ENCODE assay signal across 22 cellular contexts in the genomic region with DNA sequence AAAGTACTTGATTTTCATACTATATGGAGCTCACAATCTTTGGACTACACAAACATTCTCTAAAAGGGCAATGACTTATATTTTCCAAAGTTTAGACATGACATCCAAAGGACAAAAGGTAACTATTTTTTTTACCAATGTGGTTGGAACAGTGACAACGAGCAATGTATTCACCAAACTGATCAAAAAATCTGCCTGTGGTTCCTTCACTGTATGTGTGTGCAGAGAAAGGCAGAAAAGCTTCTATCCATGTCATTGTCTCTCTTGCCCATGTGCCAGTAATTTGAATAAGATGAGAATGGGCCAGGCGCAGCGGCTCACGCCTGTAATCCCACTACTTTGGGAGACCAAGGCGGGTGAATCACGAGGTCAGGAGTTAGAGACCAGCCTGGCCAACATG. TPM values are rescaled to one million over a fixed set of nuclear protein-coding genes. Genes with fewer than 3 reads are reported as not detected.
A peak's percentile ranks its signal among the peaks of the same experiment; 100 is the strongest.
DNase-seq lines count a peak whose midpoint lies in the region; ATAC-seq, FAIRE-seq and TF ChIP-seq lines count a peak whose summit lies in the region.
"Had no signal": no experiment of that assay in that cellular context is flagged by ENCODE, and none has a peak within 500 bp of the region (broad histone marks: within the 10 kb centered on the region; RNA-seq: fewer than 3 reads in every experiment).

No MANE protein-coding gene starts in this region.

- intact Hi-C loops in activated CD4-positive, alpha-beta memory T cell treated with anti-CD3 and anti-CD28 coated beads for 36 hours (cut with micrococcal nuclease): loop anchor here (5.0 kb wide), 1 partner anchor 177 kb away; no protein-coding TSS in a partner anchor
- intact Hi-C loops in K562 (cut with micrococcal nuclease): no loop called here

- H3K36me3 Mint-ChIP-seq in activated CD4-positive, alpha-beta memory T cell treated with anti-CD3 and anti-CD28 coated beads for 36 hours: peaks cover 21% of the 10 kb centered on the region
- peaks cover 26% of the 10 kb centered on the region for H3K36me3 Mint-ChIP-seq in activated CD4-positive, alpha-beta memory T cell treated with anti-CD3 and anti-CD28 coated beads, Interleukin-2, amount 10 ng/mL, durations not matched to agents 7 days and 5 days (ENCODE audit: low read depth)
- H3K36me3 Mint-ChIP-seq in activated T-helper 17 cell treated with anti-CD3 and anti-CD28 coated beads, Interleukin-2, amount 50 U/mL, for 72 hours (ENCODE audit: low read depth): peaks cover 62% of the 10 kb centered on the region
- H3K36me3 Mint-ChIP-seq in GM23338 (ENCODE audit: low read depth): peaks cover 42% of the 10 kb centered on the region

- TF ChIP-seq CTCF in K562 (IDR thresholded peaks at IDR 0.05 in 2 of 3, conservative IDR thresholded peaks at IDR 0.05 in 1 of 3; ENCODE audit: insufficient read depth in 2 of 3, low read depth in 1 of 3, low read length in 3 of 3): no peak
- no peak for TF ChIP-seq CTCF in GM23338 (conservative IDR thresholded peaks at IDR 0.05; ENCODE audit: low read depth in 2 of 2)

- H3K4me2 ChIP-seq in K562 (ENCODE audit: insufficient read depth, low read length): no peak overlapping the region
- no peak overlapping the region for H3K4me2 ChIP-seq in GM23338
- H3K4me2 ChIP-seq: PC-9 had no signal

- H3F3A ChIP-seq in GM23338 (replicated peaks; ENCODE audit: low read depth): no peaks in the 10 kb centered on the region

- no peak overlapping the region for H3K4me3 Mint-ChIP-seq in activated CD4-positive, alpha-beta memory T cell treated with anti-CD3 and anti-CD28 coated beads for 36 hours
- H3K4me3 Mint-ChIP-seq in activated CD4-positive, alpha-beta memory T cell treated with anti-CD3 and anti-CD28 coated beads, Interleukin-2, amount 10 ng/mL, durations not matched to agents 7 days and 5 days: no peak overlapping the region
- peak overlapping the region; percentile 35 for H3K4me3 Mint-ChIP-seq in activated T-helper 17 cell treated with anti-CD3 and anti-CD28 coated beads, Interleukin-2, amount 50 U/mL, for 72 hours
- H3K4me3 Mint-ChIP-seq in GM23338: no peak overlapping the region

- H2AFZ ChIP-seq in K562 (ENCODE audit: low read depth, low read length) (no peak overlapping the region), GM23338 (no peak overlapping the region)
- H2AFZ ChIP-seq: PC-9 had no signal

- H3K4me1 ChIP-seq in K562 (replicated peaks in 1 of 2; ENCODE audit: control insufficient read depth in 2 of 2, insufficient read depth in 2 of 2, low read length in 2 of 2): no peaks in the 10 kb centered on the region
- H3K4me1 ChIP-seq in GM23338 (ENCODE audit: insufficient read depth): no peaks in the 10 kb centered on the region
- H3K4me1 ChIP-seq: BE2C had no signal

- WGBS in K562 (ENCODE audit: insufficient coverage, low coverage, missing lambda C conversion rate): 95% methylated on average over 6 of the region's 6 CpGs

- H3K9me1 ChIP-seq in K562 (ENCODE audit: control insufficient read depth, insufficient read depth, low read length): no peaks in the 10 kb centered on the region

- TF ChIP-seq RAD21 in K562 (CRISPR knock-in tag; conservative IDR thresholded peaks at IDR 0.05 in 1 of 2, IDR thresholded peaks at IDR 0.05 in 1 of 2): no peak

- peak overlapping the region; percentile 13 for H3K27ac Mint-ChIP-seq in activated CD4-positive, alpha-beta memory T cell treated with anti-CD3 and anti-CD28 coated beads for 36 hours
- no peak overlapping the region for H3K27ac Mint-ChIP-seq in activated CD4-positive, alpha-beta memory T cell treated with anti-CD3 and anti-CD28 coated beads, Interleukin-2, amount 10 ng/mL, durations not matched to agents 7 days and 5 days
- H3K27ac Mint-ChIP-seq in activated T-helper 17 cell treated with anti-CD3 and anti-CD28 coated beads, Interleukin-2, amount 50 U/mL, for 72 hours: peak overlapping the region; percentile 91
- no peak overlapping the region for H3K27ac Mint-ChIP-seq in GM23338

- CTCF ChIA-PET in activated CD4-positive, alpha-beta memory T cell treated with anti-CD3 and anti-CD28 coated beads for 36 hours (lab: Charles Lee): interaction anchor here (0.8 to 1.7 kb wide), 3 partner anchors 26 to 214 kb away, joined by 3 to 7 read pairs (median 5); partner anchors contain the start of genes RANBP9 and SIRT5
- CTCF ChIA-PET in activated CD4-positive, alpha-beta memory T cell treated with anti-CD3 and anti-CD28 coated beads, Interleukin-2, amount 10 ng/mL, durations not matched to agents 7 days and 5 days (lab: Charles Lee): interaction anchor here (0.9 to 1.1 kb wide), 2 partner anchors 76 to 174 kb away, joined by 3 read pairs; partner anchors contain the start of gene NOL7
- CTCF ChIA-PET in K562 (lab: Yijun Ruan, JAX; ENCODE audit: low intra/inter-chr PET ratio): no interaction called here

- peak; percentile 44 for FAIRE-seq in K562 (lab: Jason Lieb, UNC)
- FAIRE-seq: D721Med, GM18507, GM19239, H1 had no signal

- no peaks in the 10 kb centered on the region for H3K27me3 ChIP-seq in K562 (ENCODE audit: control insufficient read depth in 2 of 2, insufficient read depth in 2 of 2, low read length in 2 of 2)
- no peaks in the 10 kb centered on the region for H3K27me3 ChIP-seq in GM23338 (ENCODE audit: insufficient read depth)
- H3K27me3 ChIP-seq: BE2C had no signal

- in situ Hi-C loops in K562 (cut with MboI): no loop called here

- H3K79me2 ChIP-seq in K562 (ENCODE audit: control insufficient read depth, insufficient read depth, low read length): no peaks in the 10 kb centered on the region
- no peaks in the 10 kb centered on the region for H3K79me2 ChIP-seq in GM23338 (replicated peaks; ENCODE audit: insufficient read depth)

- no peaks in the 10 kb centered on the region for H3K27me3 Mint-ChIP-seq in activated CD4-positive, alpha-beta memory T cell treated with anti-CD3 and anti-CD28 coated beads for 36 hours
- no peaks in the 10 kb centered on the region for H3K27me3 Mint-ChIP-seq in activated CD4-positive, alpha-beta memory T cell treated with anti-CD3 and anti-CD28 coated beads, Interleukin-2, amount 10 ng/mL, durations not matched to agents 7 days and 5 days
- H3K27me3 Mint-ChIP-seq in activated T-helper 17 cell treated with anti-CD3 and anti-CD28 coated beads, Interleukin-2, amount 50 U/mL, for 72 hours: no peaks in the 10 kb centered on the region
- H3K27me3 Mint-ChIP-seq in GM23338 (ENCODE audit: insufficient read depth, low read depth, poor library complexity): peaks cover 6% of the 10 kb centered on the region

- no peaks in the 10 kb centered on the region for H3K9me3 Mint-ChIP-seq in activated CD4-positive, alpha-beta memory T cell treated with anti-CD3 and anti-CD28 coated beads for 36 hours
- no peaks in the 10 kb centered on the region for H3K9me3 Mint-ChIP-seq in activated CD4-positive, alpha-beta memory T cell treated with anti-CD3 and anti-CD28 coated beads, Interleukin-2, amount 10 ng/mL, durations not matched to agents 7 days and 5 days
- no peaks in the 10 kb centered on the region for H3K9me3 Mint-ChIP-seq in activated T-helper 17 cell treated with anti-CD3 and anti-CD28 coated beads, Interleukin-2, amount 50 U/mL, for 72 hours
- H3K9me3 Mint-ChIP-seq in GM23338: no peaks in the 10 kb centered on the region

- H4K20me1 ChIP-seq in K562 (replicated peaks; ENCODE audit: control insufficient read depth, insufficient read depth, low read length): no peaks in the 10 kb centered on the region
- H4K20me1 ChIP-seq in GM23338 (replicated peaks; ENCODE audit: insufficient read depth): no peaks in the 10 kb centered on the region

- peak; percentile 40 for DNase-seq in activated CD4-positive, alpha-beta memory T cell treated with anti-CD3 and anti-CD28 coated beads for 36 hours
- DNase-seq in activated CD4-positive, alpha-beta memory T cell treated with anti-CD3 and anti-CD28 coated beads, Interleukin-2, amount 10 ng/mL, durations not matched to agents 7 days and 5 days: no peak
- peak; percentile 41 for DNase-seq in stimulated activated CD4-positive, alpha-beta T cell treated with anti-CD3 and anti-CD28 coated beads, Interleukin-15, amount 100 ng/mL, for 24 hours
- no peak for DNase-seq in stimulated activated CD4-positive, alpha-beta T cell treated with anti-CD3 and anti-CD28 coated beads, Interleukin-12 subunit alpha, Interleukin-12 subunit beta, amount 100 ng/mL, for 4 hours
- no peak for DNase-seq in K562 (ENCODE audit: extremely low read depth in 1 of 4, low spot score in 3 of 4)
- no peak for DNase-seq in GM23338 (ENCODE audit: low spot score)
- DNase-seq: BE2C, GDM1, KG1, NCI-H1092 treated with DMSO at 0.1 percent for 48 hours, NCI-H1436 treated with DMSO at 0.1 percent for 48 hours, NCI-H1930, NCI-H226, NCI-H748 treated with DMSO at 0.1 percent for 48 hours, PC-9, RPMI8226 had no signal

- peaks cover 40% of the 10 kb centered on the region for H3K36me3 ChIP-seq in K562 (ENCODE audit: control insufficient read depth, insufficient read depth, low read length)
- H3K36me3 ChIP-seq in GM23338 (ENCODE audit: insufficient read depth): peaks cover 13% of the 10 kb centered on the region; the same call in 1 of the 2 replicates
- H3K36me3 ChIP-seq: BE2C had no signal

- no peak overlapping the region for H3K4me3 ChIP-seq in K562
- no peak overlapping the region for H3K4me3 ChIP-seq in GM23338
- H3K4me3 ChIP-seq: PC-9 had no signal

- no peak for TF ChIP-seq POLR2A in K562 (conservative IDR thresholded peaks at IDR 0.05)

- no peak overlapping the region for H3K9ac ChIP-seq in K562 (ENCODE audit: insufficient read depth in 1 of 2, low read depth in 2 of 2, low read length in 2 of 2)

- ATAC-seq in activated T-helper 17 cell treated with anti-CD3 and anti-CD28 coated beads, Interleukin-2, amount 50 U/mL, for 72 hours (replicated peaks): peak; percentile 76
- ATAC-seq in K562: no peak
- ATAC-seq in GM23338: no peak
- ATAC-seq: HCT116 had no signal

- no peak for TF ChIP-seq EP300 in K562 (IDR thresholded peaks at IDR 0.05; ENCODE audit: low read length)

- H3K4me1 Mint-ChIP-seq in activated CD4-positive, alpha-beta memory T cell treated with anti-CD3 and anti-CD28 coated beads for 36 hours (ENCODE audit: low read depth): peaks cover 40% of the 10 kb centered on the region
- H3K4me1 Mint-ChIP-seq in activated CD4-positive, alpha-beta memory T cell treated with anti-CD3 and anti-CD28 coated beads, Interleukin-2, amount 10 ng/mL, durations not matched to agents 7 days and 5 days: peaks cover 15% of the 10 kb centered on the region
- H3K4me1 Mint-ChIP-seq in activated T-helper 17 cell treated with anti-CD3 and anti-CD28 coated beads, Interleukin-2, amount 50 U/mL, for 72 hours: peaks cover 22% of the 10 kb centered on the region
- peaks cover 7% of the 10 kb centered on the region for H3K4me1 Mint-ChIP-seq in GM23338

- H3K9me2 ChIP-seq in GM23338 (ENCODE audit: insufficient read depth): no peaks in the 10 kb centered on the region

- no TSS peak for BruUV-seq in K562 (replicated peaks; lab: Mats Ljungman, UMichigan)

- no peaks in the 10 kb centered on the region for H3K9me3 ChIP-seq in K562 (replicated peaks; ENCODE audit: control insufficient read depth, insufficient read depth, low read depth, low read length)
- H3K9me3 ChIP-seq: BE2C had no signal

- POLR2A ChIA-PET in activated CD4-positive, alpha-beta memory T cell treated with anti-CD3 and anti-CD28 coated beads for 36 hours (lab: Charles Lee): interaction anchor here (1.6 kb wide), 1 partner anchor 25 kb away, joined by 8 read pairs; no protein-coding TSS in a partner anchor
- POLR2A ChIA-PET in activated CD4-positive, alpha-beta memory T cell treated with anti-CD3 and anti-CD28 coated beads, Interleukin-2, amount 10 ng/mL, durations not matched to agents 7 days and 5 days (lab: Charles Lee): no interaction called here
- POLR2A ChIA-PET in K562 (lab: Yijun Ruan, JAX): no interaction called here

- no peak overlapping the region for H3K27ac ChIP-seq in K562 (ENCODE audit: extremely low read depth, low read depth, low read length)
- no peak overlapping the region for H3K27ac ChIP-seq in GM23338 (ENCODE audit: low read depth)
- H3K27ac ChIP-seq: PC-9 had no signal

RNA-seq across cellular contexts. Expression of gene MCUR1, which starts 25.5 kb away (rescaled TPM):
- total RNA-seq in activated CD4-positive, alpha-beta memory T cell treated with anti-CD3 and anti-CD28 coated beads for 36 hours: 10 to 100 TPM; 36.6 to 38.8 TPM
- 10 to 100 TPM; 23.1 to 23.4 TPM for total RNA-seq in activated CD4-positive, alpha-beta memory T cell treated with anti-CD3 and anti-CD28 coated beads, Interleukin-2, amount 10 ng/mL, durations not matched to agents 7 days and 5 days
- total RNA-seq in activated T-helper 17 cell treated with anti-CD3 and anti-CD28 coated beads, Interleukin-2, amount 50 U/mL, for 72 hours: 10 to 100 TPM; 21.1 to 40.8 TPM
- 9.3 and 14.6 TPM in 2 replicates for total RNA-seq in K562 (2011; cell fraction: chromatin; rRNA removed; ENCODE audit: low replicate concordance)
- 7.3 and 8.6 TPM in 2 replicates for total RNA-seq in K562 (2011; cell fraction: nucleolus; rRNA removed)
- total RNA-seq in K562 (2011; cell fraction: nucleoplasm; rRNA removed): 14.8 and 27.5 TPM in 2 replicates
- total RNA-seq in K562 (2014; rRNA removed): 42.2 and 42.5 TPM in 2 replicates
- total RNA-seq in K562 (2014; rRNA removed; fragmentation: Illumina TruSeq; extraction: Trizol): 46.8 and 52.6 TPM in 2 replicates
- 52.9 and 55.5 TPM in 2 replicates for total RNA-seq in K562 (2015; rRNA removed; fragmentation: Illumina TruSeq; extraction: Trizol)
- 60.2 and 62.6 TPM in 2 replicates for total RNA-seq in K562 (2021)
- polyA plus RNA-seq in K562 (2011; rRNA removed): 20.5 and 27.9 TPM in 2 replicates
- polyA plus RNA-seq in K562 (2011; cell fraction: cytosol; rRNA removed): 17.9 and 19.6 TPM in 2 replicates
- polyA plus RNA-seq in K562 (2011; cell fraction: nucleus; rRNA removed): 5.9 and 6.6 TPM in 2 replicates
- 27.9 and 32.3 TPM in 2 replicates for polyA plus RNA-seq in K562 (2012)
- polyA plus RNA-seq in K562 (2014; fragmentation: Illumina TruSeq; extraction: Trizol): 28.8 and 34.6 TPM in 2 replicates
- 1 to 10 TPM; 5.1 to 7.7 TPM for polyA plus RNA-seq in K562 (2014; fragmentation: Nextera tagmentation; extraction: Ambion mirVana)
- polyA plus RNA-seq in K562 (2014; rRNA removed): 35.4 and 41.4 TPM in 2 replicates
- 22.3 and 25.4 TPM in 2 replicates for polyA minus RNA-seq in K562 (2011; rRNA and poly(A)+ RNA removed)
- polyA minus RNA-seq in K562 (2011; cell fraction: cytosol; rRNA and poly(A)+ RNA removed): 12.9 and 13.6 TPM in 2 replicates
- 5.7 and 7.9 TPM in 2 replicates for polyA minus RNA-seq in K562 (2011; cell fraction: nucleus; rRNA and poly(A)+ RNA removed)
- total RNA-seq in GM23338 (2014; rRNA removed; shearing (Covaris generic)): 20.3 and 21.0 TPM in 2 replicates
- polyA plus RNA-seq in GM23338 (2016; fragmentation: Nextera tagmentation; extraction: Ambion mirVana): 63.5 and 65.3 TPM in 2 replicates

Comparison
In these comparisons a context has a peak if more than half of its experiments do, and no peak if none do; other contexts are left out.
1. DNase-seq: peak in activated CD4-positive, alpha-beta memory T cell treated with anti-CD3 and anti-CD28 coated beads for 36 hours (single experiment) and stimulated activated CD4-positive, alpha-beta T cell treated with anti-CD3 and anti-CD28 coated beads, Interleukin-15, amount 100 ng/mL, for 24 hours (single experiment); none in activated CD4-positive, alpha-beta memory T cell treated with anti-CD3 and anti-CD28 coated beads, Interleukin-2, amount 10 ng/mL, durations not matched to agents 7 days and 5 days (single experiment), stimulated activated CD4-positive, alpha-beta T cell treated with anti-CD3 and anti-CD28 coated beads, Interleukin-12 subunit alpha, Interleukin-12 subunit beta, amount 100 ng/mL, for 4 hours (single experiment), K562 (0 of 4) and GM23338 (single experiment).
2. H3K27ac Mint-ChIP-seq: peak in activated CD4-positive, alpha-beta memory T cell treated with anti-CD3 and anti-CD28 coated beads for 36 hours (single experiment) and activated T-helper 17 cell treated with anti-CD3 and anti-CD28 coated beads, Interleukin-2, amount 50 U/mL, for 72 hours (single experiment); none in activated CD4-positive, alpha-beta memory T cell treated with anti-CD3 and anti-CD28 coated beads, Interleukin-2, amount 10 ng/mL, durations not matched to agents 7 days and 5 days (single experiment) and GM23338 (single experiment).